1 cellular context compared by ENCODE assay signal in genomic region chr11:46240861-46241260, GRCh38.
TF ChIP-seq lines count a peak whose summit lies in the region.

No MANE protein-coding gene starts in this region.

TF ChIP-seq in HEK293, 187 proteins besides CTCF, POLR2A, EP300 and RAD21 (continued from another document and continues in another):
- TF ChIP-seq, protein P1, sequence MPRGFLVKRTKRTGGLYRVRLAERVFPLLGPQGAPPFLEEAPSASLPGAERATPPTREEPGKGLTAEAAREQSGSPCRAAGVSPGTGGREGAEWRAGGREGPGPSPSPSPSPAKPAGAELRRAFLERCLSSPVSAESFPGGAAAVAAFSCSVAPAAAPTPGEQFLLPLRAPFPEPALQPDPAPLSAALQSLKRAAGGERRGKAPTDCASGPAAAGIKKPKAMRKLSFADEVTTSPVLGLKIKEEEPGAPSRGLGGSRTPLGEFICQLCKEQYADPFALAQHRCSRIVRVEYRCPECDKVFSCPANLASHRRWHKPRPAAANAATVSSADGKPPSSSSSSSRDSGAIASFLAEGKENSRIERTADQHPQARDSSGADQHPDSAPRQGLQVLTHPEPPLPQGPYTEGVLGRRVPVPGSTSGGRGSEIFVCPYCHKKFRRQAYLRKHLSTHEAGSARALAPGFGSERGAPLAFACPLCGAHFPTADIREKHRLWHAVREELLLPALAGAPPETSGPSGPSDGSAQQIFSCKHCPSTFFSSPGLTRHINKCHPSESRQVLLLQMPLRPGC (tag by site-specific recombination; IDR thresholded peaks at IDR 0.05): no peak
- TF ChIP-seq ZNF629 (tag by site-specific recombination; IDR thresholded peaks at IDR 0.05) (peak; percentile 68; the same call in 1 of the 2 replicates), ZNF121 (tag by site-specific recombination; IDR thresholded peaks at IDR 0.05) (no peak), ZBTB21 (tag by site-specific recombination; IDR thresholded peaks at IDR 0.05) (peak; percentile 40; the same call in 1 of the 2 replicates), ZEB2 (tag by site-specific recombination; IDR thresholded peaks at IDR 0.05) (0 out of 2 replicates have a peak, but pooled peaks have one; percentile 21), SCRT2 (tag by site-specific recombination; IDR thresholded peaks at IDR 0.05) (no peak), ZNF433 (tag by site-specific recombination; IDR thresholded peaks at IDR 0.05; ENCODE audit: low read depth) (no peak), ZBTB7A (tag by site-specific recombination; IDR thresholded peaks at IDR 0.05; ENCODE audit: low read depth) (no peak), ZNF416 (tag by site-specific recombination; IDR thresholded peaks at IDR 0.05) (no peak), TSHZ1 (tag by site-specific recombination; IDR thresholded peaks at IDR 0.05; ENCODE audit: borderline replicate concordance) (no peak), RBAK (tag by site-specific recombination; IDR thresholded peaks at IDR 0.05) (no peak), MZF1 (tag by site-specific recombination; IDR thresholded peaks at IDR 0.05; ENCODE audit: borderline replicate concordance) (no peak), KLF1 (tag by site-specific recombination; IDR thresholded peaks at IDR 0.05) (peak; percentile 67), ZSCAN4 (tag by site-specific recombination; IDR thresholded peaks at IDR 0.05) (no peak), GLIS2 (tag by site-specific recombination; IDR thresholded peaks at IDR 0.05) (no peak), ZFP69B (tag by site-specific recombination; IDR thresholded peaks at IDR 0.05) (no peak), ZNF274 (IDR thresholded peaks at IDR 0.05; ENCODE audit: low read length) (no peak), ZNF274 (tag by site-specific recombination; IDR thresholded peaks at IDR 0.05; ENCODE audit: borderline replicate concordance) (no peak), ZNF223 (tag by site-specific recombination; IDR thresholded peaks at IDR 0.05) (no peak), ZNF654 (tag by site-specific recombination; IDR thresholded peaks at IDR 0.05; ENCODE audit: low read depth) (no peak), ZNF571 (tag by site-specific recombination; IDR thresholded peaks at IDR 0.05) (no peak), ZNF514 (tag by site-specific recombination; IDR thresholded peaks at IDR 0.05) (no peak), ZFHX2 (tag by site-specific recombination; conservative IDR thresholded peaks at IDR 0.05) (peak; percentile 28; the same call in 1 of the 2 replicates), ZNF596 (tag by site-specific recombination; IDR thresholded peaks at IDR 0.05) (no peak), ZNF837 (tag by site-specific recombination; IDR thresholded peaks at IDR 0.05) (no peak), ZNF530 (tag by site-specific recombination; IDR thresholded peaks at IDR 0.05; ENCODE audit: low read depth) (no peak), ZNF585B (tag by site-specific recombination; IDR thresholded peaks at IDR 0.05) (no peak), ZNF174 (tag by site-specific recombination; IDR thresholded peaks at IDR 0.05) (no peak), ZBTB49 (tag by site-specific recombination; IDR thresholded peaks at IDR 0.05; ENCODE audit: low read depth) (no peak), ZNF518A (tag by site-specific recombination; conservative IDR thresholded peaks at IDR 0.05; ENCODE audit: low read depth) (no peak), ATF2 (tag by site-specific recombination; IDR thresholded peaks at IDR 0.05; ENCODE audit: low read depth) (peak; percentile 85), ZNF48 (tag by site-specific recombination; IDR thresholded peaks at IDR 0.05) (no peak), ZNF426 (tag by site-specific recombination; IDR thresholded peaks at IDR 0.05) (no peak), KLF10 (tag by site-specific recombination; IDR thresholded peaks at IDR 0.05) (no peak), ZNF19 (tag by site-specific recombination; IDR thresholded peaks at IDR 0.05; ENCODE audit: low read depth) (no peak), ZNF610 (tag by site-specific recombination; IDR thresholded peaks at IDR 0.05; ENCODE audit: borderline replicate concordance) (no peak), GLI4 (tag by site-specific recombination; IDR thresholded peaks at IDR 0.05) (no peak), SP7 (tag by site-specific recombination; IDR thresholded peaks at IDR 0.05) (peak; percentile 40), SP3 (tag by site-specific recombination; IDR thresholded peaks at IDR 0.05) (peak; percentile 18; the same call in 1 of the 2 replicates)
- TF ChIP-seq, protein P2, sequence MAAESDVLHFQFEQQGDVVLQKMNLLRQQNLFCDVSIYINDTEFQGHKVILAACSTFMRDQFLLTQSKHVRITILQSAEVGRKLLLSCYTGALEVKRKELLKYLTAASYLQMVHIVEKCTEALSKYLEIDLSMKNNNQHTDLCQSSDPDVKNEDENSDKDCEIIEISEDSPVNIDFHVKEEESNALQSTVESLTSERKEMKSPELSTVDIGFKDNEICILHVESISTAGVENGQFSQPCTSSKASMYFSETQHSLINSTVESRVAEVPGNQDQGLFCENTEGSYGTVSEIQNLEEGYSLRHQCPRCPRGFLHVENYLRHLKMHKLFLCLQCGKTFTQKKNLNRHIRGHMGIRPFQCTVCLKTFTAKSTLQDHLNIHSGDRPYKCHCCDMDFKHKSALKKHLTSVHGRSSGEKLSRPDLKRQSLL (tag by site-specific recombination; IDR thresholded peaks at IDR 0.05): peak; percentile 55; the same call in 1 of the 2 replicates
- TF ChIP-seq, protein P3, sequence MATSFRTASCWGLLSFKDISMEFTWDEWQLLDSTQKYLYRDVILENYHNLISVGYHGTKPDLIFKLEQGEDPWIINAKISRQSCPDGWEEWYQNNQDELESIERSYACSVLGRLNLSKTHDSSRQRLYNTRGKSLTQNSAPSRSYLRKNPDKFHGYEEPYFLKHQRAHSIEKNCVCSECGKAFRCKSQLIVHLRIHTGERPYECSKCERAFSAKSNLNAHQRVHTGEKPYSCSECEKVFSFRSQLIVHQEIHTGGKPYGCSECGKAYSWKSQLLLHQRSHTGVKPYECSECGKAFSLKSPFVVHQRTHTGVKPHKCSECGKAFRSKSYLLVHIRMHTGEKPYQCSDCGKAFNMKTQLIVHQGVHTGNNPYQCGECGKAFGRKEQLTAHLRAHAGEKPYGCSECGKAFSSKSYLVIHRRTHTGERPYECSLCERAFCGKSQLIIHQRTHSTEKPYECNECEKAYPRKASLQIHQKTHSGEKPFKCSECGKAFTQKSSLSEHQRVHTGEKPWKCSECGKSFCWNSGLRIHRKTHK (tag by site-specific recombination; IDR thresholded peaks at IDR 0.05): no peak
- TF ChIP-seq, protein P4, sequence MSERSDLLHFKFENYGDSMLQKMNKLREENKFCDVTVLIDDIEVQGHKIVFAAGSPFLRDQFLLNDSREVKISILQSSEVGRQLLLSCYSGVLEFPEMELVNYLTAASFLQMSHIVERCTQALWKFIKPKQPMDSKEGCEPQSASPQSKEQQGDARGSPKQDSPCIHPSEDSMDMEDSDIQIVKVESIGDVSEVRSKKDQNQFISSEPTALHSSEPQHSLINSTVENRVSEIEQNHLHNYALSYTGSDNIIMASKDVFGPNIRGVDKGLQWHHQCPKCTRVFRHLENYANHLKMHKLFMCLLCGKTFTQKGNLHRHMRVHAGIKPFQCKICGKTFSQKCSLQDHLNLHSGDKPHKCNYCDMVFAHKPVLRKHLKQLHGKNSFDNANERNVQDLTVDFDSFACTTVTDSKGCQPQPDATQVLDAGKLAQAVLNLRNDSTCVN (tag by site-specific recombination; optimal IDR thresholded peaks at IDR 0.05): no peak
- TF ChIP-seq, protein P5, sequence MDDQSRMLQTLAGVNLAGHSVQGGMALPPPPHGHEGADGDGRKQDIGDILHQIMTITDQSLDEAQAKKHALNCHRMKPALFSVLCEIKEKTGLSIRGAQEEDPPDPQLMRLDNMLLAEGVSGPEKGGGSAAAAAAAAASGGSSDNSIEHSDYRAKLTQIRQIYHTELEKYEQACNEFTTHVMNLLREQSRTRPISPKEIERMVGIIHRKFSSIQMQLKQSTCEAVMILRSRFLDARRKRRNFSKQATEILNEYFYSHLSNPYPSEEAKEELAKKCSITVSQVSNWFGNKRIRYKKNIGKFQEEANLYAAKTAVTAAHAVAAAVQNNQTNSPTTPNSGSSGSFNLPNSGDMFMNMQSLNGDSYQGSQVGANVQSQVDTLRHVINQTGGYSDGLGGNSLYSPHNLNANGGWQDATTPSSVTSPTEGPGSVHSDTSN (CRISPR knock-in tag; IDR thresholded peaks at IDR 0.05): no peak
